In the genomic region with DNA sequence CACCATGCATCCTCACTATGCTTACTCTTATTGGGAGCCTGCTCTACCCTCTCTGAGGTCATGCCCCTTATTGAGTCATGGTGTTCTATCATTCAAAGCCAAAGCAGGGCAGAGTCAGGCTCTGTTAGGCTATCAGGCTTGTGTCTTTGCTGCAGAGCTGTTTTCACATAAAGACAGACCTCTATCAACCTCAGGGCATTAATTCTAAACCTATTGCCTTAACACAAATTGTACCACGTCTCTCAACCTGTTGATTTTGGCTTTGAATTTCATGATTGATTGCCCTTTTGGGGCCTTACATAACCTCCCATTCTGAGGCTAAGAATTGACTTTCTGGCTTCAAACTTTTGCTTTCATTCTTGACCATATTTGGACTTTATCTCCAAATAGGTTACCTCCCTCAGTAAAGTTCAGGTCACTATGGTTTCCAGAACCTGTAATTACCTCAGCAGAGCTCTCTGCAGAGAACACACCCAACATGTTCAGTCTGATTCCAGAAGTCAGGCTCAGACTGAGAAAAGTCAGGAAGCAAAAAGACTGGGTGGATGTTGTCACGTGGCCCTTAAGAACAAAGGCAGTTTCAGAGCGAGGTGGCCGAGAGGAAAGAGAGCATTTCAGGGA, we compare ENCODE assay signal across 9 cellular contexts.
DNase-seq lines count a peak whose midpoint lies in the region; ATAC-seq, FAIRE-seq and TF ChIP-seq lines count a peak whose summit lies in the region.
"Had no signal": no experiment of that assay in that cellular context is flagged by ENCODE, and none has a peak within 500 bp of the region (broad histone marks: within the 10 kb centered on the region; RNA-seq: fewer than 3 reads in every experiment).

No MANE protein-coding gene starts in this region.

- DNase-seq in H54 (ENCODE audit: insufficient read length, low spot score) (no peak), adrenal gland (peak in 1 of 7 donors; percentile 10), smooth muscle cell (lab: John Stamatoyannopoulos, UW; ENCODE audit: unreplicated experiment) (no peak), NCI-H2196 (lab: John Stamatoyannopoulos, UW; ENCODE audit: unreplicated experiment) (no peak), NCI-H2107 treated with DMSO at 0.1 percent for 48 hours (lab: John Stamatoyannopoulos, UW; ENCODE audit: unreplicated experiment) (no peak)
- DNase-seq in activated CD4-positive, CD25-positive, alpha-beta regulatory T cell (lab: John Stamatoyannopoulos, UW), result no peak
- DNase-seq: NCI-H1694 had no signal

- peak overlapping the region; percentile 57 for H3K4me2 ChIP-seq in smooth muscle cell

- no peak overlapping the region for H3K4me3 ChIP-seq in adrenal gland
- no peak overlapping the region for H3K4me3 ChIP-seq in iPS-18a (ENCODE audit: low read length)
- H3K4me3 ChIP-seq in smooth muscle cell, result no peak overlapping the region

- H3K4me1 ChIP-seq in adrenal gland (replicated peaks in 1 of 2), result peaks cover 0 to 29% of the 10 kb centered on the region in 2 donors
- H3K4me1 ChIP-seq in iPS-18a (ENCODE audit: control insufficient read depth, low read depth, low read length), result peaks cover 8% of the 10 kb centered on the region
- H3K4me1 ChIP-seq in smooth muscle cell (ENCODE audit: low read depth), result peaks cover 21% of the 10 kb centered on the region

- ATAC-seq in GM21717 (IDR thresholded peaks at IDR 0.05; ENCODE audit: unreplicated experiment), result no peak

- H3K36me3 ChIP-seq in adrenal gland (replicated peaks in 1 of 2), result no peaks in the 10 kb centered on the region
- no peaks in the 10 kb centered on the region for H3K36me3 ChIP-seq in iPS-18a (ENCODE audit: control insufficient read depth, low read depth, low read length)
- no peaks in the 10 kb centered on the region for H3K36me3 ChIP-seq in smooth muscle cell (ENCODE audit: low read depth)

- H3K27me3 ChIP-seq in adrenal gland (no peaks in the 10 kb centered on the region), iPS-18a (ENCODE audit: control insufficient read depth, insufficient read depth, low read length) (no peaks in the 10 kb centered on the region), smooth muscle cell (ENCODE audit: low read depth) (no peaks in the 10 kb centered on the region)

- H3K79me2 ChIP-seq in smooth muscle cell (ENCODE audit: low read depth), result no peaks in the 10 kb centered on the region

- TF ChIP-seq POLR2A in H54 (IDR thresholded peaks at IDR 0.05; ENCODE audit: low read depth, low read length) (no peak), adrenal gland (IDR thresholded peaks at IDR 0.05) (no peak)

- H3K9ac ChIP-seq in iPS-18a (ENCODE audit: low read length) (no peak overlapping the region), smooth muscle cell (ENCODE audit: low read depth) (peak overlapping the region; percentile 54)

- H3K27ac ChIP-seq in adrenal gland (peak overlapping the region in 3 of 5 donors; percentile 23 to 51 (median 35)), iPS-18a (ENCODE audit: low read length) (peak overlapping the region; percentile 10), smooth muscle cell (ENCODE audit: low read depth) (peak overlapping the region; percentile 86)

- FAIRE-seq in H54 (lab: Jason Lieb, UNC), result peak; percentile 99

- H3F3A ChIP-seq in smooth muscle cell (ENCODE audit: low read depth), result peaks cover 11% of the 10 kb centered on the region

- no peaks in the 10 kb centered on the region for H4K20me1 ChIP-seq in smooth muscle cell (ENCODE audit: low read depth)

- intact Hi-C loops in adrenal gland (cut with DNase I), result no loop called here

- TF ChIP-seq CTCF in adrenal gland (IDR thresholded peaks at IDR 0.05) (no peak), smooth muscle cell (IDR thresholded peaks at IDR 0.05; ENCODE audit: borderline replicate concordance, insufficient read depth, poor library complexity, severe bottlenecking) (no peak)

- H3K9me3 ChIP-seq in adrenal gland (replicated peaks in 1 of 3), result no peaks in the 10 kb centered on the region
- H3K9me3 ChIP-seq in iPS-18a (ENCODE audit: control insufficient read depth, low read depth, low read length), result no peaks in the 10 kb centered on the region
- H3K9me3 ChIP-seq in smooth muscle cell (replicated peaks; ENCODE audit: low read depth), result no peaks in the 10 kb centered on the region

- 47 to 72% (median 60%) methylated on average over 4 of the region's 4 CpGs for WGBS in adrenal gland, 4 donors
- WGBS in smooth muscle cell (ENCODE audit: low lambda C conversion rate), result 7% methylated on average over 4 of the region's 4 CpGs

- H2AFZ ChIP-seq in smooth muscle cell (ENCODE audit: low read depth), result peak overlapping the region; percentile 42

Comparison
In these comparisons a context has a peak if more than half of its experiments do, and no peak if none do; other contexts are left out.
1. H3K27ac ChIP-seq: peak in every context shown above with its lines; median percentile 86 in smooth muscle cell; 35 in adrenal gland; 10 in iPS-18a.